ENCODE assay signal across 19 cellular contexts in the genomic region with DNA sequence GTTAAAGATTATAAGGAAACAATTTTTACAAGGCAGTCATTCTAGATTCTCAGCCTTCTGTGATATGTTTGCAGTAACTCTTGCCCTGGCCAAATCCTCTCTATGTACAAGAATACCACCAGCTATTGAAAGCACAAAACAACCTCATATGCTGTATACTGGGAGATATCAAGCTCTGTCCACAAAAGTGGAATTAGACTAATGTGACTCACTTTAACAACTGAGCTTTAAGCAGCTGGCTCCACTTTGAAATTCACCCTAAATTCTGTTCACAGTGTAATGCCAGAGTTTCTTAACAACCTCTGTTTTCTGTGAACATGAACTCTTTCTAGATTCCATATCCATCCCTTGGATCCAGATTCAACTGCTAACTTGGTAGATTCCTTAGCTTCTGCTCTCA.
"Had no signal": no experiment of that assay in that cellular context is flagged by ENCODE, and none has a peak within 500 bp of the region (broad histone marks: within the 10 kb centered on the region; RNA-seq: fewer than 3 reads in every experiment).

No MANE protein-coding gene starts in this region.

- H3K4me3 ChIP-seq: gastroesophageal sphincter, testis, upper lobe of right lung had no signal

- DNase-seq: activated CD4-positive, alpha-beta T cell treated with anti-CD3 and anti-CD28 coated beads, Interleukin-2, amount 10 ng/mL, durations not matched to agents 24 days and 14 days; activated CD8-positive, alpha-beta memory T cell treated with anti-CD3 and anti-CD28 coated beads for 24 hours; activated naive CD4-positive, alpha-beta T cell treated with anti-CD3 and anti-CD28 coated beads, Interleukin-2, amount 50 U/mL, for 16 hours; activated T-cell treated with anti-CD3 and anti-CD28 coated beads for 4 hours; amniotic stem cell; brain microvascular endothelial cell; natural killer cell; occipital lobe; stimulated activated CD4-positive, alpha-beta T cell treated with anti-CD3 and anti-CD28 coated beads, Interleukin-12 subunit alpha, Interleukin-12 subunit beta, amount 100 ng/mL, for 4 hours; stimulated activated CD4-positive, alpha-beta T cell treated with anti-CD3 and anti-CD28 coated beads, Interleukin-2, amount 100 ng/mL, for 48 hours; testis; upper lobe of right lung had no signal

- H3K9me3 Mint-ChIP-seq: natural killer cell had no signal

- H3K36me3 Mint-ChIP-seq: natural killer cell had no signal

- H3K36me3 ChIP-seq: brain microvascular endothelial cell, gastroesophageal sphincter, upper lobe of right lung had no signal

- ATAC-seq: gastroesophageal sphincter, natural killer cell, sciatic nerve, SK-N-SH treated with all-trans-retinoic acid at 6 μM for 48 hours, upper lobe of right lung, WTC11 had no signal

- H3K27ac Mint-ChIP-seq: activated CD4-positive, alpha-beta T cell treated with anti-CD3 and anti-CD28 coated beads, Interleukin-2, amount 10 ng/mL, durations not matched to agents 24 days and 14 days; activated T-helper 2 cell treated with anti-CD3 and anti-CD28 coated beads, Interferon-gamma antibody, Interleukin-2, Interleukin-4, amounts not matched to agents 10 μg/mL and 5 μg/mL and 100 μg/mL, durations not matched to agents 14 hours and 24 hours and 36 hours; natural killer cell; stimulated activated naive CD8-positive, alpha-beta T cell treated with anti-CD3 and anti-CD28 coated beads, Interleukin-15, Interleukin-2, amounts not matched to agents 100 ng/mL and 50 ng/mL, for 24 hours; T-helper 1 cell treated with Interleukin-12 subunit alpha and Interleukin-12 subunit beta and Interleukin-4 antibody, amounts not matched to agents 30 μg/mL and 1 μg/mL, for 36 hours had no signal

- H3K4me3 Mint-ChIP-seq: activated CD4-positive, alpha-beta T cell treated with anti-CD3 and anti-CD28 coated beads, Interleukin-2, amount 10 ng/mL, durations not matched to agents 24 days and 14 days; natural killer cell; stimulated activated naive CD8-positive, alpha-beta T cell treated with anti-CD3 and anti-CD28 coated beads, Interleukin-15, Interleukin-2, amounts not matched to agents 100 ng/mL and 50 ng/mL, for 24 hours; T-helper 1 cell treated with Interleukin-12 subunit alpha and Interleukin-12 subunit beta and Interleukin-4 antibody, amounts not matched to agents 30 μg/mL and 1 μg/mL, for 36 hours; WTC11 had no signal

- H3K27me3 ChIP-seq: brain microvascular endothelial cell, gastroesophageal sphincter, testis, upper lobe of right lung had no signal

- H3K27ac ChIP-seq: brain microvascular endothelial cell, gastroesophageal sphincter, testis, upper lobe of right lung had no signal

- H3K9me3 ChIP-seq: gastroesophageal sphincter, testis, upper lobe of right lung had no signal

- H3K27me3 Mint-ChIP-seq: activated CD4-positive, alpha-beta T cell treated with anti-CD3 and anti-CD28 coated beads, Interleukin-2, amount 10 ng/mL, durations not matched to agents 24 days and 14 days; stimulated activated naive CD8-positive, alpha-beta T cell treated with anti-CD3 and anti-CD28 coated beads, Interleukin-15, Interleukin-2, amounts not matched to agents 100 ng/mL and 50 ng/mL, for 24 hours had no signal
